In the genomic region with DNA sequence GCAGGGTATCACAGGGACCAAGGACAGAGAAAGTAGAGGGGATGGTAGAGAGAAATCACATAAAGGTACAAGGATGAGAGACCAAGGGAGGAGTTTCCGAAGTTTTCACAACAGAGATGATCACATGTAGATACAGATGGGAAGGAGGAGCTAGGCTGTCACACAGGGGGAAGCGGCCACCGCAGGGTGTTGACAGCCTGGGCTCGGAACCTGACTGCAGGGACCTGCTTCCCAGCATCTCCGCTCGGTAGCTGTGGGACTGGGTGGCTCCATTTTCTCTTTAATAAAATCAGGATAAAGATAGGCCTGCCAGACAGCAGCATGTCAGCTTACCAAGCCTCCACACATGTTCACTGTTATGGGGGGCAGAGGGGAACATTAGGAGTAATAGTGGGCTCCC, we compare ENCODE assay signal across 34 cellular contexts. TPM values are rescaled to one million over a fixed set of nuclear protein-coding genes. Genes with fewer than 3 reads are reported as not detected.
"Had no signal": no experiment of that assay in that cellular context is flagged by ENCODE, and none has a peak within 500 bp of the region (broad histone marks: within the 10 kb centered on the region; RNA-seq: fewer than 3 reads in every experiment).

No MANE protein-coding gene starts in this region.

- H3K4me1 Mint-ChIP-seq: activated CD4-positive, alpha-beta memory T cell treated with anti-CD3 and anti-CD28 coated beads, Interleukin-2, amount 10 ng/mL, durations not matched to agents 7 days and 5 days; activated CD8-positive, alpha-beta memory T cell treated with anti-CD3 and anti-CD28 coated beads, Interleukin-2, amount 10 ng/mL, durations not matched to agents 7 days and 5 days; activated naive CD8-positive, alpha-beta T cell treated with anti-CD3 and anti-CD28 coated beads for 36 hours had no signal

- H3K36me3 Mint-ChIP-seq: activated CD8-positive, alpha-beta memory T cell treated with anti-CD3 and anti-CD28 coated beads, Interleukin-2, amount 10 ng/mL, durations not matched to agents 7 days and 5 days; activated naive CD8-positive, alpha-beta T cell treated with anti-CD3 and anti-CD28 coated beads for 36 hours had no signal

- H3K9me3 ChIP-seq: Peyer's patch, SJSA1, SK-N-SH had no signal

- H3K9me3 Mint-ChIP-seq: activated CD4-positive, alpha-beta memory T cell treated with anti-CD3 and anti-CD28 coated beads, Interleukin-2, amount 10 ng/mL, durations not matched to agents 7 days and 5 days; activated naive CD8-positive, alpha-beta T cell treated with anti-CD3 and anti-CD28 coated beads for 36 hours had no signal

- H3K4me3 Mint-ChIP-seq: activated CD4-positive, alpha-beta memory T cell treated with anti-CD3 and anti-CD28 coated beads, Interleukin-2, amount 10 ng/mL, durations not matched to agents 7 days and 5 days; activated CD8-positive, alpha-beta memory T cell treated with anti-CD3 and anti-CD28 coated beads, Interleukin-2, amount 10 ng/mL, durations not matched to agents 7 days and 5 days; activated naive CD8-positive, alpha-beta T cell treated with anti-CD3 and anti-CD28 coated beads for 36 hours had no signal

- H3K4me2 ChIP-seq: SK-N-SH had no signal

- H3K9me2 ChIP-seq: SK-N-SH had no signal

- H3K4me3 ChIP-seq: cardiac muscle cell, Peyer's patch, SJSA1 had no signal

- DNase-seq: activated CD4-positive, alpha-beta memory T cell treated with anti-CD3 and anti-CD28 coated beads, Interleukin-2, amount 10 ng/mL, durations not matched to agents 7 days and 5 days; activated CD4-positive, alpha-beta T cell treated with anti-CD3 and anti-CD28 coated beads for 1 hour; activated CD4-positive, alpha-beta T cell treated with anti-CD3 and anti-CD28 coated beads for 48 hours; activated CD4-positive, CD25-positive, alpha-beta regulatory T cell; activated CD8-positive, alpha-beta memory T cell treated with anti-CD3 and anti-CD28 coated beads for 24 hours; activated CD8-positive, alpha-beta memory T cell treated with anti-CD3 and anti-CD28 coated beads, Interleukin-2, amount 10 ng/mL, durations not matched to agents 7 days and 5 days; activated CD8-positive, alpha-beta memory T cell treated with anti-CD3 and anti-CD28 coated beads, Interleukin-2, amount 50 U/mL, for 48 hours; activated effector memory CD4-positive, alpha-beta T cell treated with anti-CD3 and anti-CD28 coated beads, Interleukin-2, amount 50 U/mL, for 16 hours; activated naive CD4-positive, alpha-beta T cell; activated naive CD4-positive, alpha-beta T cell treated with anti-CD3 and anti-CD28 coated beads, Interleukin-2, amount 50 U/mL, for 16 hours; activated naive CD8-positive, alpha-beta T cell treated with anti-CD3 and anti-CD28 coated beads for 36 hours; activated T-cell treated with anti-CD3 and anti-CD28 coated beads, Interleukin-2, amount 50 U/mL, for 48 hours; amniotic stem cell; aorta; NCI-H1105; NCI-H1417 treated with DMSO at 0.1 percent for 48 hours; NCI-H187 treated with DMSO at 0.1 percent for 48 hours; NCI-H2081; NCI-H2171 treated with DMSO at 0.1 percent for 48 hours; NCI-H2227 treated with DMSO at 0.1 percent for 48 hours; NCI-H446 treated with DMSO at 0.1 percent for 48 hours; NCI-H524; NCI-H69; NK-92 treated with Interleukin-12 subunit alpha and Interleukin-12 subunit beta, amount 100 ng/mL, for 24 hours; PC-3; Peyer's patch; RPMI8226; SHP77 treated with DMSO at 0.1 percent for 48 hours; T-helper 2 cell; T-helper 9 cell had no signal

- H3K27ac Mint-ChIP-seq: activated CD4-positive, alpha-beta memory T cell treated with anti-CD3 and anti-CD28 coated beads, Interleukin-2, amount 10 ng/mL, durations not matched to agents 7 days and 5 days; activated CD8-positive, alpha-beta memory T cell treated with anti-CD3 and anti-CD28 coated beads, Interleukin-2, amount 10 ng/mL, durations not matched to agents 7 days and 5 days; activated naive CD8-positive, alpha-beta T cell treated with anti-CD3 and anti-CD28 coated beads for 36 hours had no signal

- H3K27me3 ChIP-seq: Peyer's patch had no signal

- H3K4me1 ChIP-seq: Peyer's patch, SJSA1 had no signal

- H3K27ac ChIP-seq: cardiac muscle cell, Peyer's patch, SJSA1, VCaP had no signal

- H3K9ac ChIP-seq: SK-N-SH had no signal

- ATAC-seq: activated CD8-positive, alpha-beta memory T cell treated with anti-CD3 and anti-CD28 coated beads, Interleukin-2, amount 10 ng/mL, durations not matched to agents 7 days and 5 days; PC-3 had no signal

- H3K36me3 ChIP-seq: cardiac muscle cell, SJSA1 had no signal

RNA-seq across cellular contexts. Expression of gene EPHA10, which starts 40.3 kb away (rescaled TPM):
- total RNA-seq: activated CD4-positive, alpha-beta memory T cell treated with anti-CD3 and anti-CD28 coated beads, Interleukin-2, amount 10 ng/mL, durations not matched to agents 7 days and 5 days; activated CD8-positive, alpha-beta memory T cell treated with anti-CD3 and anti-CD28 coated beads, Interleukin-2, amount 10 ng/mL, durations not matched to agents 7 days and 5 days; activated naive CD8-positive, alpha-beta T cell treated with anti-CD3 and anti-CD28 coated beads for 36 hours; cardiac muscle cell; SJSA1 had no signal
